ENCODE assay signal across 2 cellular contexts in the genomic region with DNA sequence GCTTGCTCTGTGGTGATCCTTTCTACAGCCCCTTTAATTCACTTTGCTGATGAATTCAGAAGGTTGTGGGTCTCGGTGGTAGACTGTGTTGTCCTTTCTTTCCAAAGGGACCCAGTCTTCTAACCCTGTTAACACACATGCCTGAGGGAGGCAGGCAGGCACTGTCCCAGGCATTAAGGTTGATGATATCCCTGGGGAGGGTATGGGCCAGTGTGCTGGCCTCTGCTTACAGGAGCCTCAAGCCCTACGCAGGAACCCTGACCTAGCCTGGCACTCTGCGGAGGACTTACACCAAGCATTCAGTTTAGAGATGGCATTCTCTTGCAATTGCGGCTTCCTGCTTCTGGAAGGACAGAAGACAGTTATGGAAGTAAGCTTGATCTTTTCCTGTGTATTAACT.
TF ChIP-seq lines count a peak whose summit lies in the region.

No MANE protein-coding gene starts in this region.

TF ChIP-seq in GM23338, 12 proteins besides CTCF, POLR2A, EP300 and RAD21 (continues in another document):
- TF ChIP-seq, protein P1, sequence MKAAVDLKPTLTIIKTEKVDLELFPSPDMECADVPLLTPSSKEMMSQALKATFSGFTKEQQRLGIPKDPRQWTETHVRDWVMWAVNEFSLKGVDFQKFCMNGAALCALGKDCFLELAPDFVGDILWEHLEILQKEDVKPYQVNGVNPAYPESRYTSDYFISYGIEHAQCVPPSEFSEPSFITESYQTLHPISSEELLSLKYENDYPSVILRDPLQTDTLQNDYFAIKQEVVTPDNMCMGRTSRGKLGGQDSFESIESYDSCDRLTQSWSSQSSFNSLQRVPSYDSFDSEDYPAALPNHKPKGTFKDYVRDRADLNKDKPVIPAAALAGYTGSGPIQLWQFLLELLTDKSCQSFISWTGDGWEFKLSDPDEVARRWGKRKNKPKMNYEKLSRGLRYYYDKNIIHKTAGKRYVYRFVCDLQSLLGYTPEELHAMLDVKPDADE (IDR thresholded peaks at IDR 0.05) = no peak
- TF ChIP-seq ZNF114 (CRISPR knock-in tag; IDR thresholded peaks at IDR 0.05) (no peak), NANOG (IDR thresholded peaks at IDR 0.05; ENCODE audit: borderline replicate concordance) (no peak), EZH2phosphoT487 (IDR thresholded peaks at IDR 0.05; ENCODE audit: unreplicated experiment) (no peak), EZH2 (IDR thresholded peaks at IDR 0.05; ENCODE audit: low read depth, unreplicated experiment) (no peak), POLR2AphosphoS5 (IDR thresholded peaks at IDR 0.05; ENCODE audit: low read depth) (no peak), CREB1 (CRISPR knock-in tag; IDR thresholded peaks at IDR 0.05; ENCODE audit: low read depth) (no peak), JUNB (IDR thresholded peaks at IDR 0.05; ENCODE audit: unreplicated experiment) (no peak)
- TF ChIP-seq, protein P2, sequence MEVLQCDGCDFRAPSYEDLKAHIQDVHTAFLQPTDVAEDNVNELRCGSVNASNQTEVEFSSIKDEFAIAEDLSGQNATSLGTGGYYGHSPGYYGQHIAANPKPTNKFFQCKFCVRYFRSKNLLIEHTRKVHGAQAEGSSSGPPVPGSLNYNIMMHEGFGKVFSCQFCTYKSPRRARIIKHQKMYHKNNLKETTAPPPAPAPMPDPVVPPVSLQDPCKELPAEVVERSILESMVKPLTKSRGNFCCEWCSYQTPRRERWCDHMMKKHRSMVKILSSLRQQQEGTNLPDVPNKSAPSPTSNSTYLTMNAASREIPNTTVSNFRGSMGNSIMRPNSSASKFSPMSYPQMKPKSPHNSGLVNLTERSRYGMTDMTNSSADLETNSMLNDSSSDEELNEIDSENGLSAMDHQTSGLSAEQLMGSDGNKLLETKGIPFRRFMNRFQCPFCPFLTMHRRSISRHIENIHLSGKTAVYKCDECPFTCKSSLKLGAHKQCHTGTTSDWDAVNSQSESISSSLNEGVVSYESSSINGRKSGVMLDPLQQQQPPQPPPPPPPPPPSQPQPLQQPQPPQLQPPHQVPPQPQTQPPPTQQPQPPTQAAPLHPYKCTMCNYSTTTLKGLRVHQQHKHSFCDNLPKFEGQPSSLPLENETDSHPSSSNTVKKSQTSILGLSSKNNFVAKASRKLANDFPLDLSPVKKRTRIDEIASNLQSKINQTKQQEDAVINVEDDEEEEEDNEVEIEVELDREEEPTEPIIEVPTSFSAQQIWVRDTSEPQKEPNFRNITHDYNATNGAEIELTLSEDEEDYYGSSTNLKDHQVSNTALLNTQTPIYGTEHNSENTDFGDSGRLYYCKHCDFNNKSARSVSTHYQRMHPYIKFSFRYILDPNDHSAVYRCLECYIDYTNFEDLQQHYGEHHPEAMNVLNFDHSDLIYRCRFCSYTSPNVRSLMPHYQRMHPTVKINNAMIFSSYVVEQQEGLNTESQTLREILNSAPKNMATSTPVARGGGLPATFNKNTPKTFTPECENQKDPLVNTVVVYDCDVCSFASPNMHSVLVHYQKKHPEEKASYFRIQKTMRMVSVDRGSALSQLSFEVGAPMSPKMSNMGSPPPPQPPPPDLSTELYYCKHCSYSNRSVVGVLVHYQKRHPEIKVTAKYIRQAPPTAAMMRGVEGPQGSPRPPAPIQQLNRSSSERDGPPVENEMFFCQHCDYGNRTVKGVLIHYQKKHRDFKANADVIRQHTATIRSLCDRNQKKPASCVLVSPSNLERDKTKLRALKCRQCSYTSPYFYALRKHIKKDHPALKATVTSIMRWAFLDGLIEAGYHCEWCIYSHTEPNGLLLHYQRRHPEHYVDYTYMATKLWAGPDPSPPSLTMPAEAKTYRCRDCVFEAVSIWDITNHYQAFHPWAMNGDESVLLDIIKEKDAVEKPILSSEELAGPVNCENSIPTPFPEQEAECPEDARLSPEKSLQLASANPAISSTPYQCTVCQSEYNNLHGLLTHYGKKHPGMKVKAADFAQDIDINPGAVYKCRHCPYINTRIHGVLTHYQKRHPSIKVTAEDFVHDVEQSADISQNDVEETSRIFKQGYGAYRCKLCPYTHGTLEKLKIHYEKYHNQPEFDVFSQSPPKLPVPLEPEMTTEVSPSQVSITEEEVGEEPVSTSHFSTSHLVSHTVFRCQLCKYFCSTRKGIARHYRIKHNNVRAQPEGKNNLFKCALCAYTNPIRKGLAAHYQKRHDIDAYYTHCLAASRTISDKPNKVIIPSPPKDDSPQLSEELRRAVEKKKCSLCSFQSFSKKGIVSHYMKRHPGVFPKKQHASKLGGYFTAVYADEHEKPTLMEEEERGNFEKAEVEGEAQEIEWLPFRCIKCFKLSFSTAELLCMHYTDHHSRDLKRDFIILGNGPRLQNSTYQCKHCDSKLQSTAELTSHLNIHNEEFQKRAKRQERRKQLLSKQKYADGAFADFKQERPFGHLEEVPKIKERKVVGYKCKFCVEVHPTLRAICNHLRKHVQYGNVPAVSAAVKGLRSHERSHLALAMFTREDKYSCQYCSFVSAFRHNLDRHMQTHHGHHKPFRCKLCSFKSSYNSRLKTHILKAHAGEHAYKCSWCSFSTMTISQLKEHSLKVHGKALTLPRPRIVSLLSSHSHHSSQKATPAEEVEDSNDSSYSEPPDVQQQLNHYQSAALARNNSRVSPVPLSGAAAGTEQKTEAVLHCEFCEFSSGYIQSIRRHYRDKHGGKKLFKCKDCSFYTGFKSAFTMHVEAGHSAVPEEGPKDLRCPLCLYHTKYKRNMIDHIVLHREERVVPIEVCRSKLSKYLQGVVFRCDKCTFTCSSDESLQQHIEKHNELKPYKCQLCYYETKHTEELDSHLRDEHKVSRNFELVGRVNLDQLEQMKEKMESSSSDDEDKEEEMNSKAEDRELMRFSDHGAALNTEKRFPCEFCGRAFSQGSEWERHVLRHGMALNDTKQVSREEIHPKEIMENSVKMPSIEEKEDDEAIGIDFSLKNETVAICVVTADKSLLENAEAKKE (CRISPR knock-in tag; IDR thresholded peaks at IDR 0.05) = no peak
- TF ChIP-seq, protein P3, sequence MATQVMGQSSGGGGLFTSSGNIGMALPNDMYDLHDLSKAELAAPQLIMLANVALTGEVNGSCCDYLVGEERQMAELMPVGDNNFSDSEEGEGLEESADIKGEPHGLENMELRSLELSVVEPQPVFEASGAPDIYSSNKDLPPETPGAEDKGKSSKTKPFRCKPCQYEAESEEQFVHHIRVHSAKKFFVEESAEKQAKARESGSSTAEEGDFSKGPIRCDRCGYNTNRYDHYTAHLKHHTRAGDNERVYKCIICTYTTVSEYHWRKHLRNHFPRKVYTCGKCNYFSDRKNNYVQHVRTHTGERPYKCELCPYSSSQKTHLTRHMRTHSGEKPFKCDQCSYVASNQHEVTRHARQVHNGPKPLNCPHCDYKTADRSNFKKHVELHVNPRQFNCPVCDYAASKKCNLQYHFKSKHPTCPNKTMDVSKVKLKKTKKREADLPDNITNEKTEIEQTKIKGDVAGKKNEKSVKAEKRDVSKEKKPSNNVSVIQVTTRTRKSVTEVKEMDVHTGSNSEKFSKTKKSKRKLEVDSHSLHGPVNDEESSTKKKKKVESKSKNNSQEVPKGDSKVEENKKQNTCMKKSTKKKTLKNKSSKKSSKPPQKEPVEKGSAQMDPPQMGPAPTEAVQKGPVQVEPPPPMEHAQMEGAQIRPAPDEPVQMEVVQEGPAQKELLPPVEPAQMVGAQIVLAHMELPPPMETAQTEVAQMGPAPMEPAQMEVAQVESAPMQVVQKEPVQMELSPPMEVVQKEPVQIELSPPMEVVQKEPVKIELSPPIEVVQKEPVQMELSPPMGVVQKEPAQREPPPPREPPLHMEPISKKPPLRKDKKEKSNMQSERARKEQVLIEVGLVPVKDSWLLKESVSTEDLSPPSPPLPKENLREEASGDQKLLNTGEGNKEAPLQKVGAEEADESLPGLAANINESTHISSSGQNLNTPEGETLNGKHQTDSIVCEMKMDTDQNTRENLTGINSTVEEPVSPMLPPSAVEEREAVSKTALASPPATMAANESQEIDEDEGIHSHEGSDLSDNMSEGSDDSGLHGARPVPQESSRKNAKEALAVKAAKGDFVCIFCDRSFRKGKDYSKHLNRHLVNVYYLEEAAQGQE (IDR thresholded peaks at IDR 0.05; ENCODE audit: unreplicated experiment) = no peak

TF ChIP-seq in K562, 482 proteins besides CTCF, POLR2A, EP300 and RAD21:
- no peak for TF ChIP-seq ZNF121 (CRISPR knock-in tag; conservative IDR thresholded peaks at IDR 0.05)
- no peak for TF ChIP-seq PHTF2 (CRISPR knock-in tag; IDR thresholded peaks at IDR 0.05)
- TF ChIP-seq NBN (IDR thresholded peaks at IDR 0.05; ENCODE audit: low read depth) = no peak
- TF ChIP-seq NR3C1 (CRISPR knock-in tag; IDR thresholded peaks at IDR 0.05) = no peak
- no peak for TF ChIP-seq DPF2 (IDR thresholded peaks at IDR 0.05)
- no peak for TF ChIP-seq ARID1B (IDR thresholded peaks at IDR 0.05)
- TF ChIP-seq TRIM25 (IDR thresholded peaks at IDR 0.05; ENCODE audit: borderline replicate concordance) = no peak
- TF ChIP-seq SIN3A (IDR thresholded peaks at IDR 0.05; ENCODE audit: borderline replicate concordance in 2 of 2, control insufficient read depth in 1 of 2, low read depth in 2 of 2, low read length in 2 of 2) = no peak
- no peak for TF ChIP-seq NFXL1 (CRISPR knock-in tag; IDR thresholded peaks at IDR 0.05)
- TF ChIP-seq NUFIP1 (IDR thresholded peaks at IDR 0.05; ENCODE audit: partially characterized antibody) = no peak
- no peak for TF ChIP-seq FOXP1 (CRISPR knock-in tag; IDR thresholded peaks at IDR 0.05)
- TF ChIP-seq XRCC3 (IDR thresholded peaks at IDR 0.05) = no peak
